Comparison of ENCODE assay signal across 1 cellular context in the genomic region with DNA sequence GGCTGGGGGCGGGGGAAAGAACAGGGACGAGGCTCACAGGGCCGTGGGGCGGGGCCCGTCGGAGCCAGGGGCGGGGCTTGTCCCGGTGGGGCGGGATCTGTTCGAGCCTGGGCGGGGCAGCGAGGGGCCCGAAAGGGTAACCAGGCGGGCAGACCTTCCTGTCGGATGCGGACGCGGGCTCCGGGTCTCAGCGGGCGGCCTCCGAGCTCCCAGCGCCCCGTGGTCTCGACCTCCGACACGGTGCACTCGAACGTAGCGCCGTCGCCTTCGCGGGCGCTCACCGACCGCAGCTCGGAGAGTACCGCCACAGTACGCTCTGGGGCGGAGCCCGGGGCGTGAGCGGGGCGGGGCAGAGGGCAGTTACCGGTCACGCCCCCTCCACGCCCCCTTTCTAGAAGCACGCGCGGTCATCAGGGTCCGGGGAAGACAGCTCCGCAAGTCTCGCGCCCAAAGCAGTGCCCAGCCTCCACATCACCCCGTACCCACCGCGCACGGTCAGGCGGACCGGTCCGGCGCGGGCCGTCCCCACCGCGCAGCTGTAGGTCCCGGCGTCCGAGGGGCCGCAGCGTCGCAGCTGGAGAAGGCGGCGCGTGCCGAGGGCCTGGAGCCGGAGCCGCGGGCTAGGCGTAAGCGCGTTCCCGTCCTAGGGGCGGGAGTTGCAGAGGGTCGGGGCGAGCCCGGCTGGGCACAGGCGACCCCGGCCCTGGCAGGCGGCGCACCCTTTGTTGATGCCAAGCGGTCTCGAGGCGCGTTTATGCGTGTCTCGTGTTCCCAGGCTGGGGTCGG.
TF ChIP-seq lines count a peak whose summit lies in the region.

No MANE protein-coding gene starts in this region.

TF ChIP-seq in GM12878, 131 proteins besides CTCF, POLR2A, EP300 and RAD21:
- TF ChIP-seq, protein P1, sequence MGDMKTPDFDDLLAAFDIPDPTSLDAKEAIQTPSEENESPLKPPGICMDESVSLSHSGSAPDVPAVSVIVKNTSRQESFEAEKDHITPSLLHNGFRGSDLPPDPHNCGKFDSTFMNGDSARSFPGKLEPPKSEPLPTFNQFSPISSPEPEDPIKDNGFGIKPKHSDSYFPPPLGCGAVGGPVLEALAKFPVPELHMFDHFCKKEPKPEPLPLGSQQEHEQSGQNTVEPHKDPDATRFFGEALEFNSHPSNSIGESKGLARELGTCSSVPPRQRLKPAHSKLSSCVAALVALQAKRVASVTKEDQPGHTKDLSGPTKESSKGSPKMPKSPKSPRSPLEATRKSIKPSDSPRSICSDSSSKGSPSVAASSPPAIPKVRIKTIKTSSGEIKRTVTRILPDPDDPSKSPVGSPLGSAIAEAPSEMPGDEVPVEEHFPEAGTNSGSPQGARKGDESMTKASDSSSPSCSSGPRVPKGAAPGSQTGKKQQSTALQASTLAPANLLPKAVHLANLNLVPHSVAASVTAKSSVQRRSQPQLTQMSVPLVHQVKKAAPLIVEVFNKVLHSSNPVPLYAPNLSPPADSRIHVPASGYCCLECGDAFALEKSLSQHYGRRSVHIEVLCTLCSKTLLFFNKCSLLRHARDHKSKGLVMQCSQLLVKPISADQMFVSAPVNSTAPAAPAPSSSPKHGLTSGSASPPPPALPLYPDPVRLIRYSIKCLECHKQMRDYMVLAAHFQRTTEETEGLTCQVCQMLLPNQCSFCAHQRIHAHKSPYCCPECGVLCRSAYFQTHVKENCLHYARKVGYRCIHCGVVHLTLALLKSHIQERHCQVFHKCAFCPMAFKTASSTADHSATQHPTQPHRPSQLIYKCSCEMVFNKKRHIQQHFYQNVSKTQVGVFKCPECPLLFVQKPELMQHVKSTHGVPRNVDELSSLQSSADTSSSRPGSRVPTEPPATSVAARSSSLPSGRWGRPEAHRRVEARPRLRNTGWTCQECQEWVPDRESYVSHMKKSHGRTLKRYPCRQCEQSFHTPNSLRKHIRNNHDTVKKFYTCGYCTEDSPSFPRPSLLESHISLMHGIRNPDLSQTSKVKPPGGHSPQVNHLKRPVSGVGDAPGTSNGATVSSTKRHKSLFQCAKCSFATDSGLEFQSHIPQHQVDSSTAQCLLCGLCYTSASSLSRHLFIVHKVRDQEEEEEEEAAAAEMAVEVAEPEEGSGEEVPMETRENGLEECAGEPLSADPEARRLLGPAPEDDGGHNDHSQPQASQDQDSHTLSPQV (IDR thresholded peaks at IDR 0.05) = no peak
- TF ChIP-seq, protein P2, sequence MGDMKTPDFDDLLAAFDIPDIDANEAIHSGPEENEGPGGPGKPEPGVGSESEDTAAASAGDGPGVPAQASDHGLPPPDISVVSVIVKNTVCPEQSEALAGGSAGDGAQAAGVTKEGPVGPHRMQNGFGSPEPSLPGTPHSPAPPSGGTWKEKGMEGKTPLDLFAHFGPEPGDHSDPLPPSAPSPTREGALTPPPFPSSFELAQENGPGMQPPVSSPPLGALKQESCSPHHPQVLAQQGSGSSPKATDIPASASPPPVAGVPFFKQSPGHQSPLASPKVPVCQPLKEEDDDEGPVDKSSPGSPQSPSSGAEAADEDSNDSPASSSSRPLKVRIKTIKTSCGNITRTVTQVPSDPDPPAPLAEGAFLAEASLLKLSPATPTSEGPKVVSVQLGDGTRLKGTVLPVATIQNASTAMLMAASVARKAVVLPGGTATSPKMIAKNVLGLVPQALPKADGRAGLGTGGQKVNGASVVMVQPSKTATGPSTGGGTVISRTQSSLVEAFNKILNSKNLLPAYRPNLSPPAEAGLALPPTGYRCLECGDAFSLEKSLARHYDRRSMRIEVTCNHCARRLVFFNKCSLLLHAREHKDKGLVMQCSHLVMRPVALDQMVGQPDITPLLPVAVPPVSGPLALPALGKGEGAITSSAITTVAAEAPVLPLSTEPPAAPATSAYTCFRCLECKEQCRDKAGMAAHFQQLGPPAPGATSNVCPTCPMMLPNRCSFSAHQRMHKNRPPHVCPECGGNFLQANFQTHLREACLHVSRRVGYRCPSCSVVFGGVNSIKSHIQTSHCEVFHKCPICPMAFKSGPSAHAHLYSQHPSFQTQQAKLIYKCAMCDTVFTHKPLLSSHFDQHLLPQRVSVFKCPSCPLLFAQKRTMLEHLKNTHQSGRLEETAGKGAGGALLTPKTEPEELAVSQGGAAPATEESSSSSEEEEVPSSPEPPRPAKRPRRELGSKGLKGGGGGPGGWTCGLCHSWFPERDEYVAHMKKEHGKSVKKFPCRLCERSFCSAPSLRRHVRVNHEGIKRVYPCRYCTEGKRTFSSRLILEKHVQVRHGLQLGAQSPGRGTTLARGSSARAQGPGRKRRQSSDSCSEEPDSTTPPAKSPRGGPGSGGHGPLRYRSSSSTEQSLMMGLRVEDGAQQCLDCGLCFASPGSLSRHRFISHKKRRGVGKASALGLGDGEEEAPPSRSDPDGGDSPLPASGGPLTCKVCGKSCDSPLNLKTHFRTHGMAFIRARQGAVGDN (IDR thresholded peaks at IDR 0.05) = no peak
- peak in 1 of 2 experiments; percentile 54; a peak in 2 of 4 replicates for TF ChIP-seq BHLHE40 (IDR thresholded peaks at IDR 0.05; ENCODE audit: borderline replicate concordance in 1 of 2, low read depth in 2 of 2, low read length in 1 of 2)
- TF ChIP-seq RUNX3 (IDR thresholded peaks at IDR 0.05; ENCODE audit: low read length) = peak; percentile 26; the same call in 1 of the 2 replicates
- peak; percentile 63 for TF ChIP-seq SP1 (IDR thresholded peaks at IDR 0.05; ENCODE audit: low read depth, low read length)
- TF ChIP-seq CBFB (IDR thresholded peaks at IDR 0.05; ENCODE audit: low read depth) = no peak
TF ChIP-seq in GM12878: peak in this region for 3.
